In the genomic region with DNA sequence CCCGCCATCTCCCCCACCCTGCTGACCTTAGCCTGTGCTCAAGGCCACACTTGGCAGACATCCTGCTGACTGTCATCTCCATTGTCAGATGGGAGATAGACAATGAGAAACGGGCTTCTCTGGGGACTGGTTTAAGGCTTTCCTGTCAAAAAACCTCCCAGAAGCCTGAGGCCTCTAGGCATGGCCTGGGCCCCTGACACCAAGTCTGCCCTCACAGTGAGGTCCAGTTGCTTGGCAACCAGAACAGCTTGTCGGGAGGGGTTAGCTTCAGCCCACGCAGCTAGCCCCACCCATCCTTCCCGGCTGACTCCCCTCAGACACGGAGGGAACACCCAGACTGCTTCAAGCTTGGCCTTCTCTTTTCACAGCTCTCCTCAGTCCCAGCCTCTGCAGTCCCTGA, we compare ENCODE assay signal across 9 cellular contexts. TPM values are rescaled to one million over a fixed set of nuclear protein-coding genes. Genes with fewer than 3 reads are reported as not detected.
DNase-seq lines count a peak whose midpoint lies in the region; ATAC-seq and TF ChIP-seq lines count a peak whose summit lies in the region.
"Had no signal": no experiment of that assay in that cellular context is flagged by ENCODE, and none has a peak within 500 bp of the region (broad histone marks: within the 10 kb centered on the region; RNA-seq: fewer than 3 reads in every experiment).

No MANE protein-coding gene starts in this region.

- peak; percentile 20 for DNase-seq in COLO668 (lab: John Stamatoyannopoulos, UW; ENCODE audit: unreplicated experiment)
- peak; percentile 88 for DNase-seq in Right ventricle myocardium superior
- DNase-seq in cerebellar nuclear complex (lab: John Stamatoyannopoulos, UW): no peak
- DNase-seq: activated CD8-positive, alpha-beta T cell treated with anti-CD3 and anti-CD28 coated beads for 36 hours had no signal

- H3K79me2 ChIP-seq in parathyroid adenoma: peaks cover 2% of the 10 kb centered on the region

- H3K27me3 ChIP-seq in parathyroid adenoma (ENCODE audit: control insufficient read depth, insufficient read depth, low read length): no peaks in the 10 kb centered on the region

- H3K9me3 ChIP-seq in parathyroid adenoma (ENCODE audit: control insufficient read depth, low read length): no peaks in the 10 kb centered on the region

- peak overlapping the region; percentile 66 for H2AFZ ChIP-seq in parathyroid adenoma

- H3K9ac ChIP-seq in parathyroid adenoma: no peak overlapping the region

- ATAC-seq in SK-N-SH treated with all-trans-retinoic acid at 6 μM for 48 hours: peak; percentile 22; the same call in 1 of the 3 replicates
- peak; percentile 85 for ATAC-seq in Right ventricle myocardium superior (ENCODE audit: poor library complexity)
- ATAC-seq in GM19328 (IDR thresholded peaks at IDR 0.05; ENCODE audit: unreplicated experiment): no peak
- ATAC-seq in GM21619 (IDR thresholded peaks at IDR 0.05; ENCODE audit: unreplicated experiment): no peak
- ATAC-seq in GM18907 (IDR thresholded peaks at IDR 0.05; ENCODE audit: unreplicated experiment): no peak
- ATAC-seq: activated CD8-positive, alpha-beta T cell treated with anti-CD3 and anti-CD28 coated beads for 36 hours had no signal

- TF ChIP-seq CTCF in parathyroid adenoma (IDR thresholded peaks at IDR 0.05): no peak

- peaks cover 18% of the 10 kb centered on the region for H3K4me1 ChIP-seq in parathyroid adenoma

- H3K4me2 ChIP-seq in parathyroid adenoma (ENCODE audit: low read length): peak overlapping the region; percentile 51

- peak overlapping the region; percentile 51 for H3K27ac ChIP-seq in parathyroid adenoma

- intact Hi-C loops in Right ventricle myocardium superior (cut with DNase I): no loop called here

- no peaks in the 10 kb centered on the region for H3K36me3 ChIP-seq in parathyroid adenoma (ENCODE audit: control insufficient read depth, insufficient read depth, low read length)

- H3K4me3 ChIP-seq in parathyroid adenoma (ENCODE audit: low read depth, low read length): peak overlapping the region; percentile 14

TF ChIP-seq in SK-N-SH treated with all-trans-retinoic acid at 6 μM for 48 hours, 23 proteins besides CTCF, POLR2A, EP300 and RAD21:
- TF ChIP-seq OSR1 (CRISPR knock-in tag; IDR thresholded peaks at IDR 0.05) (no peak), ZNF565 (CRISPR knock-in tag; conservative IDR thresholded peaks at IDR 0.05; ENCODE audit: low read depth) (no peak), ZFP3 (CRISPR knock-in tag; IDR thresholded peaks at IDR 0.05) (no peak), CSDC2 (CRISPR knock-in tag; IDR thresholded peaks at IDR 0.05) (no peak), SNAI2 (CRISPR knock-in tag; IDR thresholded peaks at IDR 0.05) (no peak), GLIS3 (CRISPR knock-in tag; IDR thresholded peaks at IDR 0.05) (no peak), ZFP30 (CRISPR knock-in tag; IDR thresholded peaks at IDR 0.05) (no peak), BACH2 (CRISPR knock-in tag; IDR thresholded peaks at IDR 0.05; ENCODE audit: borderline replicate concordance) (no peak), ZNF8 (CRISPR knock-in tag; IDR thresholded peaks at IDR 0.05) (no peak), TCF4 (CRISPR knock-in tag; IDR thresholded peaks at IDR 0.05; ENCODE audit: borderline replicate concordance) (no peak), PPARA (CRISPR knock-in tag; IDR thresholded peaks at IDR 0.05; ENCODE audit: borderline replicate concordance) (no peak)
- TF ChIP-seq, protein P1, sequence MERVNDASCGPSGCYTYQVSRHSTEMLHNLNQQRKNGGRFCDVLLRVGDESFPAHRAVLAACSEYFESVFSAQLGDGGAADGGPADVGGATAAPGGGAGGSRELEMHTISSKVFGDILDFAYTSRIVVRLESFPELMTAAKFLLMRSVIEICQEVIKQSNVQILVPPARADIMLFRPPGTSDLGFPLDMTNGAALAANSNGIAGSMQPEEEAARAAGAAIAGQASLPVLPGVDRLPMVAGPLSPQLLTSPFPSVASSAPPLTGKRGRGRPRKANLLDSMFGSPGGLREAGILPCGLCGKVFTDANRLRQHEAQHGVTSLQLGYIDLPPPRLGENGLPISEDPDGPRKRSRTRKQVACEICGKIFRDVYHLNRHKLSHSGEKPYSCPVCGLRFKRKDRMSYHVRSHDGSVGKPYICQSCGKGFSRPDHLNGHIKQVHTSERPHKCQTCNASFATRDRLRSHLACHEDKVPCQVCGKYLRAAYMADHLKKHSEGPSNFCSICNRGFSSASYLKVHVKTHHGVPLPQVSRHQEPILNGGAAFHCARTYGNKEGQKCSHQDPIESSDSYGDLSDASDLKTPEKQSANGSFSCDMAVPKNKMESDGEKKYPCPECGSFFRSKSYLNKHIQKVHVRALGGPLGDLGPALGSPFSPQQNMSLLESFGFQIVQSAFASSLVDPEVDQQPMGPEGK (CRISPR knock-in tag; IDR thresholded peaks at IDR 0.05; ENCODE audit: borderline replicate concordance): no peak
- TF ChIP-seq, protein P2, sequence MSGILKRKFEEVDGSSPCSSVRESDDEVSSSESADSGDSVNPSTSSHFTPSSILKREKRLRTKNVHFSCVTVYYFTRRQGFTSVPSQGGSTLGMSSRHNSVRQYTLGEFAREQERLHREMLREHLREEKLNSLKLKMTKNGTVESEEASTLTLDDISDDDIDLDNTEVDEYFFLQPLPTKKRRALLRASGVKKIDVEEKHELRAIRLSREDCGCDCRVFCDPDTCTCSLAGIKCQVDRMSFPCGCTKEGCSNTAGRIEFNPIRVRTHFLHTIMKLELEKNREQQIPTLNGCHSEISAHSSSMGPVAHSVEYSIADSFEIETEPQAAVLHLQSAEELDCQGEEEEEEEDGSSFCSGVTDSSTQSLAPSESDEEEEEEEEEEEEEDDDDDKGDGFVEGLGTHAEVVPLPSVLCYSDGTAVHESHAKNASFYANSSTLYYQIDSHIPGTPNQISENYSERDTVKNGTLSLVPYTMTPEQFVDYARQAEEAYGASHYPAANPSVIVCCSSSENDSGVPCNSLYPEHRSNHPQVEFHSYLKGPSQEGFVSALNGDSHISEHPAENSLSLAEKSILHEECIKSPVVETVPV (CRISPR knock-in tag; IDR thresholded peaks at IDR 0.05): no peak
- TF ChIP-seq, protein P3, sequence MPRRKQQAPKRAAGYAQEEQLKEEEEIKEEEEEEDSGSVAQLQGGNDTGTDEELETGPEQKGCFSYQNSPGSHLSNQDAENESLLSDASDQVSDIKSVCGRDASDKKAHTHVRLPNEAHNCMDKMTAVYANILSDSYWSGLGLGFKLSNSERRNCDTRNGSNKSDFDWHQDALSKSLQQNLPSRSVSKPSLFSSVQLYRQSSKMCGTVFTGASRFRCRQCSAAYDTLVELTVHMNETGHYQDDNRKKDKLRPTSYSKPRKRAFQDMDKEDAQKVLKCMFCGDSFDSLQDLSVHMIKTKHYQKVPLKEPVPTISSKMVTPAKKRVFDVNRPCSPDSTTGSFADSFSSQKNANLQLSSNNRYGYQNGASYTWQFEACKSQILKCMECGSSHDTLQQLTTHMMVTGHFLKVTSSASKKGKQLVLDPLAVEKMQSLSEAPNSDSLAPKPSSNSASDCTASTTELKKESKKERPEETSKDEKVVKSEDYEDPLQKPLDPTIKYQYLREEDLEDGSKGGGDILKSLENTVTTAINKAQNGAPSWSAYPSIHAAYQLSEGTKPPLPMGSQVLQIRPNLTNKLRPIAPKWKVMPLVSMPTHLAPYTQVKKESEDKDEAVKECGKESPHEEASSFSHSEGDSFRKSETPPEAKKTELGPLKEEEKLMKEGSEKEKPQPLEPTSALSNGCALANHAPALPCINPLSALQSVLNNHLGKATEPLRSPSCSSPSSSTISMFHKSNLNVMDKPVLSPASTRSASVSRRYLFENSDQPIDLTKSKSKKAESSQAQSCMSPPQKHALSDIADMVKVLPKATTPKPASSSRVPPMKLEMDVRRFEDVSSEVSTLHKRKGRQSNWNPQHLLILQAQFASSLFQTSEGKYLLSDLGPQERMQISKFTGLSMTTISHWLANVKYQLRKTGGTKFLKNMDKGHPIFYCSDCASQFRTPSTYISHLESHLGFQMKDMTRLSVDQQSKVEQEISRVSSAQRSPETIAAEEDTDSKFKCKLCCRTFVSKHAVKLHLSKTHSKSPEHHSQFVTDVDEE (CRISPR knock-in tag; IDR thresholded peaks at IDR 0.05): no peak
- TF ChIP-seq, protein P4, sequence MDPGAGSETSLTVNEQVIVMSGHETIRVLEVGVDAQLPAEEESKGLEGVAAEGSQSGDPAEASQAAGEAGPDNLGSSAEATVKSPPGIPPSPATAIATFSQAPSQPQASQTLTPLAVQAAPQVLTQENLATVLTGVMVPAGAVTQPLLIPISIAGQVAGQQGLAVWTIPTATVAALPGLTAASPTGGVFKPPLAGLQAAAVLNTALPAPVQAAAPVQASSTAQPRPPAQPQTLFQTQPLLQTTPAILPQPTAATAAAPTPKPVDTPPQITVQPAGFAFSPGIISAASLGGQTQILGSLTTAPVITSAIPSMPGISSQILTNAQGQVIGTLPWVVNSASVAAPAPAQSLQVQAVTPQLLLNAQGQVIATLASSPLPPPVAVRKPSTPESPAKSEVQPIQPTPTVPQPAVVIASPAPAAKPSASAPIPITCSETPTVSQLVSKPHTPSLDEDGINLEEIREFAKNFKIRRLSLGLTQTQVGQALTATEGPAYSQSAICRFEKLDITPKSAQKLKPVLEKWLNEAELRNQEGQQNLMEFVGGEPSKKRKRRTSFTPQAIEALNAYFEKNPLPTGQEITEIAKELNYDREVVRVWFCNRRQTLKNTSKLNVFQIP (CRISPR knock-in tag; IDR thresholded peaks at IDR 0.05; ENCODE audit: borderline replicate concordance, low read depth): no peak

RNA-seq across cellular contexts. Expression of a gene that starts 11.0 kb away (rescaled TPM):
- 20.0 TPM for total RNA-seq in Right ventricle myocardium superior

Comparison
In these comparisons a context has a peak if more than half of its experiments do, and no peak if none do; other contexts are left out.
1. DNase-seq: peak in COLO668 (single experiment) and Right ventricle myocardium superior (single experiment); none in cerebellar nuclear complex (0 of 2).
2. ATAC-seq: peak in SK-N-SH treated with all-trans-retinoic acid at 6 μM for 48 hours (single experiment) and Right ventricle myocardium superior (single experiment); none in GM19328 (single experiment), GM21619 (single experiment) and GM18907 (single experiment).